8 cellular contexts compared by ENCODE assay signal in genomic region chr19:50384685-50385535, GRCh38. TPM values are rescaled to one million over a fixed set of nuclear protein-coding genes. Genes with fewer than 3 reads are reported as not detected.
DNase-seq lines count a peak whose midpoint lies in the region; ATAC-seq, FAIRE-seq and TF ChIP-seq lines count a peak whose summit lies in the region.

No MANE protein-coding gene starts in this region.

- intact Hi-C loops in sigmoid colon (cut with DNase I), result loop anchor here (5.0 to 10.0 kb wide), 2 partner anchors 47 to 1320 kb away; partner anchors contain the start of gene MYBPC2

- peak; percentile 45 for FAIRE-seq in GM19239 (lab: Jason Lieb, UNC)

- TF ChIP-seq CTCF in foreskin keratinocyte (conservative IDR thresholded peaks at IDR 0.05) (no peak), sigmoid colon (IDR thresholded peaks at IDR 0.05) (no peak)

- H3K4me1 ChIP-seq in foreskin keratinocyte (no peaks in the 10 kb centered on the region), sigmoid colon (peaks cover 0 to 21% (median 16%) of the 10 kb centered on the region in 4 donors)

- ATAC-seq in foreskin keratinocyte, result peak; percentile 30
- no peak for ATAC-seq in GM19328 (IDR thresholded peaks at IDR 0.05; ENCODE audit: unreplicated experiment)
- ATAC-seq in HG03565 (IDR thresholded peaks at IDR 0.05; ENCODE audit: unreplicated experiment), result no peak

- H3K27ac ChIP-seq in foreskin keratinocyte (peak overlapping the region; percentile 61), sigmoid colon (peak overlapping the region; percentile 84 to 92 (median 88))

- no peak for TF ChIP-seq EP300 in sigmoid colon (IDR thresholded peaks at IDR 0.05)

- H3K36me3 ChIP-seq in sigmoid colon, result peaks cover 14 to 35% (median 29%) of the 10 kb centered on the region in 4 donors

- no peaks in the 10 kb centered on the region for H3K9me3 ChIP-seq in sigmoid colon

- no peak for TF ChIP-seq POLR2A in sigmoid colon (IDR thresholded peaks at IDR 0.05)

- DNase-seq in AG08396 (ENCODE audit: low spot score) (peak; percentile 26), GM19239 (ENCODE audit: insufficient read length, low spot score) (no peak), UCSD-AML1 (lab: John Stamatoyannopoulos, UW; ENCODE audit: unreplicated experiment) (peak; percentile 51), foreskin keratinocyte (peak in 1 of 2 donors; percentile 57), sigmoid colon (no peak), SW 1271 (lab: John Stamatoyannopoulos, UW) (no peak)

- WGBS in sigmoid colon, 2 donors, result 16 to 21% methylated on average over 26 of the region's 26 CpGs

- H3K4me3 ChIP-seq in sigmoid colon, result peak overlapping the region; percentile 58 to 77 (median 73)

- H3K27me3 ChIP-seq in foreskin keratinocyte (no peaks in the 10 kb centered on the region), sigmoid colon (no peaks in the 10 kb centered on the region)

RNA-seq across cellular contexts. Expression of gene POLD1, which starts 0.8 kb away (rescaled TPM):
- total RNA-seq in foreskin keratinocyte (76.2 and 89.1 TPM in 2 replicates), sigmoid colon (10 to 100 TPM in 3 of 4 donors, 1 to 10 TPM in 1; 9.6 to 20.5 (median 10.0) TPM)
- polyA plus RNA-seq in foreskin keratinocyte (63.9 and 71.3 TPM in 2 replicates), sigmoid colon (10 to 100 TPM; 10.8 to 44.2 (median 19.0) TPM)

RNA-seq across cellular contexts. Expression of gene NR1H2, which starts 8.7 kb away (rescaled TPM):
- total RNA-seq in foreskin keratinocyte, result 41.0 and 43.9 TPM in 2 replicates
- polyA plus RNA-seq in foreskin keratinocyte, result 45.0 and 49.0 TPM in 2 replicates
- total RNA-seq in sigmoid colon, result 100 to 1,000 TPM in 3 of 4 donors, 10 to 100 TPM in 1; 92.5 to 143 (median 109) TPM
- polyA plus RNA-seq in sigmoid colon, result 10 to 100 TPM; 58.9 to 72.8 (median 65.4) TPM

RNA-seq across cellular contexts. Expression of gene NAPSA, which starts 19.5 kb away (rescaled TPM):
- total RNA-seq in foreskin keratinocyte (0.41 and 0.53 TPM in 2 replicates), sigmoid colon (under 1 TPM in 2 of 4 donors, not detected in 2; 0.55 to 0.95 TPM)
- polyA plus RNA-seq in foreskin keratinocyte (0.62 and 0.82 TPM in 2 replicates), sigmoid colon (1 to 10 TPM in 2 of 3 donors, under 1 TPM in 1; 0.69 to 2.4 (median 2.0) TPM)

RNA-seq across cellular contexts. Expression of gene SPIB, which starts 33.8 kb away (rescaled TPM):
- total RNA-seq in foreskin keratinocyte (not detected in 2 replicates), sigmoid colon (1 to 10 TPM in 1 of 4 donors, not detected in 3; 3.0 TPM)
- polyA plus RNA-seq in foreskin keratinocyte (0.17 TPM in 1 of 2 replicates, not detected in the other), sigmoid colon (10 to 100 TPM; 22.8 to 58.1 (median 44.6) TPM)

RNA-seq across cellular contexts. Expression of gene MYBPC2, which starts 47.8 kb away (rescaled TPM):
- total RNA-seq in foreskin keratinocyte, result not detected in 2 replicates
- not detected in 2 replicates for polyA plus RNA-seq in foreskin keratinocyte
- not detected for total RNA-seq in sigmoid colon
- polyA plus RNA-seq in sigmoid colon, result under 1 TPM in 1 of 3 donors, not detected in 2; 0.95 TPM

Comparison
In these comparisons a context has a peak if more than half of its experiments do, and no peak if none do; other contexts are left out.
1. DNase-seq: peak in AG08396 (single experiment) and UCSD-AML1 (single experiment); none in GM19239 (single experiment), sigmoid colon (single experiment) and SW 1271 (0 of 2).